Comparison of ENCODE assay signal across 14 cellular contexts in genomic region chr1:41626146-41626545, GRCh38.
DNase-seq lines count a peak whose midpoint lies in the region; ATAC-seq and TF ChIP-seq lines count a peak whose summit lies in the region.
"Had no signal": no experiment of that assay in that cellular context is flagged by ENCODE, and none has a peak within 500 bp of the region (broad histone marks: within the 10 kb centered on the region; RNA-seq: fewer than 3 reads in every experiment).

No MANE protein-coding gene starts in this region.

- H3K9me2 ChIP-seq in PC-3 (replicated peaks; ENCODE audit: low read length) = no peaks in the 10 kb centered on the region

- DNase-seq in activated CD4-positive, alpha-beta T cell treated with anti-CD3 and anti-CD28 coated beads for 36 hours = no peak
- DNase-seq in activated CD4-positive, alpha-beta T cell treated with anti-CD3 and anti-CD28 coated beads for 4 hours = no peak
- DNase-seq in PC-3 = peak; percentile 53
- no peak for DNase-seq in esophagus squamous epithelium (lab: John Stamatoyannopoulos, UW)
- peak; percentile 53 for DNase-seq in gastrocnemius medialis
- DNase-seq in stimulated activated CD4-positive, alpha-beta T cell treated with anti-CD3 and anti-CD28 coated beads, Interleukin-4, amount 100 ng/mL, for 24 hours = no peak
- DNase-seq in GM10266 (ENCODE audit: extremely low spot score) = no peak
- DNase-seq: HCEC 1CT; heart left ventricle; NCI-H1694 treated with DMSO at 0.1 percent for 48 hours; stimulated activated CD4-positive, alpha-beta T cell treated with anti-CD3 and anti-CD28 coated beads, Interleukin-2, amount 100 ng/mL, for 48 hours; transverse colon had no signal

- H3K4me3 Mint-ChIP-seq in activated CD4-positive, alpha-beta T cell treated with anti-CD3 and anti-CD28 coated beads for 36 hours = no peak overlapping the region
- H3K4me3 Mint-ChIP-seq: naive thymus-derived CD4-positive, alpha-beta T cell had no signal

- no peak overlapping the region for H2AFZ ChIP-seq in PC-3 (ENCODE audit: low read length)

- no peaks in the 10 kb centered on the region for H3K79me2 ChIP-seq in PC-3 (ENCODE audit: low read length)

- peaks cover 38% of the 10 kb centered on the region for H3K4me1 ChIP-seq in PC-3 (ENCODE audit: insufficient read depth, low read length)
- peaks cover 14 to 58% (median 43%) of the 10 kb centered on the region in 3 donors for H3K4me1 ChIP-seq in esophagus squamous epithelium
- peaks cover 8% of the 10 kb centered on the region in 2 donors for H3K4me1 ChIP-seq in gastrocnemius medialis

- no peak for ATAC-seq in activated CD4-positive, alpha-beta T cell treated with anti-CD3 and anti-CD28 coated beads for 36 hours
- peak; percentile 53 for ATAC-seq in PC-3
- peak; percentile 84 to 95 for ATAC-seq in gastrocnemius medialis
- ATAC-seq in HG03097 (IDR thresholded peaks at IDR 0.05; ENCODE audit: low FRiP score, unreplicated experiment) = no peak
- ATAC-seq: naive thymus-derived CD4-positive, alpha-beta T cell had no signal

- no peak overlapping the region for H3K9ac ChIP-seq in PC-3 (ENCODE audit: low read length)

- H3K36me3 Mint-ChIP-seq in activated CD4-positive, alpha-beta T cell treated with anti-CD3 and anti-CD28 coated beads for 36 hours (ENCODE audit: low read depth) = peaks cover 67% of the 10 kb centered on the region

- H3F3A ChIP-seq in PC-3 (ENCODE audit: low read length, unreplicated experiment) = no peaks in the 10 kb centered on the region

- H3K36me3 ChIP-seq in PC-3 (ENCODE audit: low read depth, low read length) = no peaks in the 10 kb centered on the region
- H3K36me3 ChIP-seq in esophagus squamous epithelium = no peaks in the 10 kb centered on the region
- H3K36me3 ChIP-seq in gastrocnemius medialis = no peaks in the 10 kb centered on the region
- H3K36me3 ChIP-seq: heart left ventricle, transverse colon had no signal

- no peak for TF ChIP-seq CTCF in PC-3 (conservative IDR thresholded peaks at IDR 0.05; ENCODE audit: low read depth, low read length)
- TF ChIP-seq CTCF in esophagus squamous epithelium (IDR thresholded peaks at IDR 0.05) = no peak
- TF ChIP-seq CTCF in gastrocnemius medialis (IDR thresholded peaks at IDR 0.05 in 4 of 5, conservative IDR thresholded peaks at IDR 0.05 in 1 of 5) = no peak
- no peak for TF ChIP-seq CTCF in GM10266 (IDR thresholded peaks at IDR 0.05; ENCODE audit: control insufficient read depth, insufficient read depth, low read depth, missing control alignments)

- WGBS in esophagus squamous epithelium, 2 donors = 12 to 28% methylated on average over 4 to 8 of the region's 10 CpGs

- H3K4me3 ChIP-seq in PC-3 (ENCODE audit: low read length) (no peak overlapping the region), esophagus squamous epithelium (no peak overlapping the region), gastrocnemius medialis (no peak overlapping the region)
- H3K4me3 ChIP-seq: heart left ventricle, transverse colon had no signal

- H3K27me3 ChIP-seq in PC-3 (ENCODE audit: low read length) (no peaks in the 10 kb centered on the region), esophagus squamous epithelium (no peaks in the 10 kb centered on the region), gastrocnemius medialis (no peaks in the 10 kb centered on the region)
- H3K27me3 ChIP-seq: heart left ventricle, transverse colon had no signal

- CTCF ChIA-PET in activated CD4-positive, alpha-beta T cell treated with anti-CD3 and anti-CD28 coated beads for 36 hours (lab: Charles Lee) = interaction anchor here (1.6 kb wide), 1 partner anchor 27 kb away, joined by 3 read pairs; no protein-coding TSS in a partner anchor
- CTCF ChIA-PET in PC-3 (lab: Charles Lee) = no interaction called here

- H3K9me3 ChIP-seq in PC-3 (ENCODE audit: low read length) (no peaks in the 10 kb centered on the region), esophagus squamous epithelium (no peaks in the 10 kb centered on the region), gastrocnemius medialis (no peaks in the 10 kb centered on the region)
- H3K9me3 ChIP-seq: heart left ventricle, transverse colon had no signal

- no peak for TF ChIP-seq POLR2A in esophagus squamous epithelium (IDR thresholded peaks at IDR 0.05)
- no peak for TF ChIP-seq POLR2A in gastrocnemius medialis (IDR thresholded peaks at IDR 0.05)

- H3K4me1 Mint-ChIP-seq in activated CD4-positive, alpha-beta T cell treated with anti-CD3 and anti-CD28 coated beads for 36 hours = peaks cover 84% of the 10 kb centered on the region

- H3K27ac ChIP-seq in PC-3 (ENCODE audit: low read length) (0 out of 2 replicates have a peak overlapping the region, but pooled peaks have one; percentile 1), esophagus squamous epithelium (peak overlapping the region; percentile 37 to 80 (median 67)), gastrocnemius medialis (no peak overlapping the region)
- H3K27ac ChIP-seq: heart left ventricle, transverse colon had no signal

- H4K20me1 ChIP-seq in PC-3 (ENCODE audit: low read length) = no peaks in the 10 kb centered on the region; the same call in 1 of the 2 replicates

- peak overlapping the region; percentile 21 for H3K27ac Mint-ChIP-seq in activated CD4-positive, alpha-beta T cell treated with anti-CD3 and anti-CD28 coated beads for 36 hours
- H3K27ac Mint-ChIP-seq: naive thymus-derived CD4-positive, alpha-beta T cell had no signal

- POLR2A ChIA-PET in activated CD4-positive, alpha-beta T cell treated with anti-CD3 and anti-CD28 coated beads for 36 hours (lab: Charles Lee) = no interaction called here
- POLR2A ChIA-PET in PC-3 (lab: Charles Lee; ENCODE audit: unreplicated experiment) = no interaction called here

- in situ Hi-C loops in gastrocnemius medialis (cut with MboI; ENCODE audit: low sequenced_read_pairs in 4 of 4) = no loop called here

- H3K4me2 ChIP-seq in PC-3 (ENCODE audit: low read length) = peak overlapping the region; percentile 24

- H3K9me3 Mint-ChIP-seq in activated CD4-positive, alpha-beta T cell treated with anti-CD3 and anti-CD28 coated beads for 36 hours (ENCODE audit: low read depth) = no peaks in the 10 kb centered on the region

- BruUV-seq in PC-3 (replicated peaks; lab: Mats Ljungman, UMichigan) = no TSS peak

- no peaks in the 10 kb centered on the region for H3K27me3 Mint-ChIP-seq in activated CD4-positive, alpha-beta T cell treated with anti-CD3 and anti-CD28 coated beads for 36 hours
- H3K27me3 Mint-ChIP-seq: naive thymus-derived CD4-positive, alpha-beta T cell had no signal

- intact Hi-C loops in activated CD4-positive, alpha-beta T cell treated with anti-CD3 and anti-CD28 coated beads for 36 hours (cut with DNase I, micrococcal nuclease) = loop anchor here in 1 of 2 experiments (5.0 kb wide), 1 partner anchor 36 kb away; no protein-coding TSS in a partner anchor
- intact Hi-C loops in PC-3 (cut with micrococcal nuclease) = loop anchor here (5.0 kb wide), 1 partner anchor 36 kb away; no protein-coding TSS in a partner anchor
- intact Hi-C loops in esophagus squamous epithelium (cut with DNase I) = no loop called here
- intact Hi-C loops in gastrocnemius medialis (cut with DNase I; ENCODE audit: low total_unique reads) = no loop called here

Comparison
In these comparisons a context has a peak if more than half of its experiments do, and no peak if none do; other contexts are left out.
1. ATAC-seq: peak in PC-3 (single experiment) and gastrocnemius medialis (2 of 2); none in activated CD4-positive, alpha-beta T cell treated with anti-CD3 and anti-CD28 coated beads for 36 hours (single experiment) and HG03097 (single experiment).
2. DNase-seq: peak in PC-3 (single experiment) and gastrocnemius medialis (2 of 2); none in activated CD4-positive, alpha-beta T cell treated with anti-CD3 and anti-CD28 coated beads for 36 hours (single experiment), activated CD4-positive, alpha-beta T cell treated with anti-CD3 and anti-CD28 coated beads for 4 hours (0 of 2), esophagus squamous epithelium (single experiment), stimulated activated CD4-positive, alpha-beta T cell treated with anti-CD3 and anti-CD28 coated beads, Interleukin-4, amount 100 ng/mL, for 24 hours (single experiment) and GM10266 (single experiment).
3. H3K27ac ChIP-seq: peak in PC-3 (single experiment) and esophagus squamous epithelium (4 of 4); none in gastrocnemius medialis (0 of 4).